In genomic region chr13:99416411-99417121, GRCh38 we compare ENCODE assay signal across 12 cellular contexts.
DNase-seq lines count a peak whose midpoint lies in the region; ATAC-seq and TF ChIP-seq lines count a peak whose summit lies in the region.
"Had no signal": no experiment of that assay in that cellular context is flagged by ENCODE, and none has a peak within 500 bp of the region (broad histone marks: within the 10 kb centered on the region; RNA-seq: fewer than 3 reads in every experiment).

No MANE protein-coding gene starts in this region.

- TF ChIP-seq CTCF in WERI-Rb-1 (IDR thresholded peaks at IDR 0.05; ENCODE audit: low read depth, low read length): no peak
- no peak for TF ChIP-seq CTCF in spleen (IDR thresholded peaks at IDR 0.05 in 8 of 11, conservative IDR thresholded peaks at IDR 0.05 in 3 of 11)

- ATAC-seq in esophagus mucosa: peak; percentile 54
- ATAC-seq in HG02840 (IDR thresholded peaks at IDR 0.05; ENCODE audit: low FRiP score, unreplicated experiment): no peak
- ATAC-seq: SK-N-SH treated with all-trans-retinoic acid at 6 μM for 48 hours had no signal

- H3K9me3 ChIP-seq in WERI-Rb-1 (ENCODE audit: severe bottlenecking) (peaks cover 2% of the 10 kb centered on the region), spleen (peaks cover 0 to 7% (median 0%) of the 10 kb centered on the region in 8 donors)
- H3K9me3 ChIP-seq: ascending aorta had no signal

- TF ChIP-seq POLR2A in spleen (IDR thresholded peaks at IDR 0.05): no peak

- no peak overlapping the region for H3K27ac ChIP-seq in WERI-Rb-1
- H3K27ac ChIP-seq in spleen: peak overlapping the region in 2 of 8 donors; percentile 38 to 46
- H3K27ac ChIP-seq: ascending aorta had no signal

- peaks cover 7 to 68% (median 28%) of the 10 kb centered on the region in 6 donors for H3K4me1 ChIP-seq in spleen
- H3K4me1 ChIP-seq: ascending aorta had no signal

- 83 to 95% (median 92%) methylated on average over 16 to 24 of the region's 24 CpGs for WGBS in spleen, 5 donors

- intact Hi-C loops in spleen (cut with DNase I; ENCODE audit: low total_unique reads): no loop called here

- DNase-seq in activated CD8-positive, alpha-beta memory T cell treated with anti-CD3 and anti-CD28 coated beads, Interleukin-2, amount 50 U/mL, for 48 hours: peak; percentile 68
- no peak for DNase-seq in activated CD8-positive, alpha-beta memory T cell treated with anti-CD3 and anti-CD28 coated beads, Interleukin-2, amount 50 U/mL, for 4 hours
- peak; percentile 24 for DNase-seq in WERI-Rb-1
- DNase-seq in spleen: peak; percentile 73
- no peak for DNase-seq in HuH-7 (ENCODE audit: low spot score)
- no peak for DNase-seq in inferior parietal cortex (ENCODE audit: extremely low spot score)
- DNase-seq: NCI-H1048, NCI-H2107 had no signal

- H3K27me3 ChIP-seq in WERI-Rb-1 (ENCODE audit: insufficient read depth, low read depth, severe bottlenecking): no peaks in the 10 kb centered on the region
- no peaks in the 10 kb centered on the region for H3K27me3 ChIP-seq in spleen (replicated peaks in 1 of 7)
- H3K27me3 ChIP-seq: ascending aorta had no signal

- H3K4me3 ChIP-seq in WERI-Rb-1 (ENCODE audit: low read depth, low read length) (no peak overlapping the region), spleen (no peak overlapping the region)
- H3K4me3 ChIP-seq: ascending aorta had no signal

- H3K36me3 ChIP-seq in WERI-Rb-1 (no peaks in the 10 kb centered on the region; the same call in 1 of the 2 replicates), spleen (no peaks in the 10 kb centered on the region)
- H3K36me3 ChIP-seq: ascending aorta had no signal

Comparison
In these comparisons a context has a peak if more than half of its experiments do, and no peak if none do; other contexts are left out.
1. DNase-seq: peak in activated CD8-positive, alpha-beta memory T cell treated with anti-CD3 and anti-CD28 coated beads, Interleukin-2, amount 50 U/mL, for 48 hours (single experiment), WERI-Rb-1 (single experiment) and spleen (single experiment); none in activated CD8-positive, alpha-beta memory T cell treated with anti-CD3 and anti-CD28 coated beads, Interleukin-2, amount 50 U/mL, for 4 hours (single experiment), HuH-7 (single experiment) and inferior parietal cortex (single experiment).